12 cellular contexts compared by ENCODE assay signal in the genomic region with DNA sequence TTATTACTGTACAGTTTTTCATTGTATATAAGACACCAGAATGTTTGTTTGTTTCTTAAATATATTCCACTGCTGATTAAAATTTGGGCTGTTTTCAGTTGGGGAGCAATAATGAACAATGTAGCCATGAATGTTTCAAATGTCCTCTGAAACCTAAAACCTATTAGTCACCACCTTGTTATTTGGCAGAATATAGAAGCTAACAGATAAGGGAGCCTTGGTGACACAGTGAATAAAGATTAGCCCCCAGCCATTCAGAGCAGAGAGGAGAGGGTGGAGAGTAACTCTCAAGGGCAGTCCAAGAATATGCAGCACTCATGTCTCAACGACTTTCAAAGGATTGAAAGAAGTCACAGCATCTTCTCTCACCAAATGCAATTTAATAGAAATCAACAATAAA. TPM values are rescaled to one million over a fixed set of nuclear protein-coding genes. Genes with fewer than 3 reads are reported as not detected.
DNase-seq lines count a peak whose midpoint lies in the region; ATAC-seq and TF ChIP-seq lines count a peak whose summit lies in the region.
"Had no signal": no experiment of that assay in that cellular context is flagged by ENCODE, and none has a peak within 500 bp of the region (broad histone marks: within the 10 kb centered on the region; RNA-seq: fewer than 3 reads in every experiment).

No MANE protein-coding gene starts in this region.

- no peaks in the 10 kb centered on the region for H3K36me3 Mint-ChIP-seq in osteocyte (ENCODE audit: unreplicated experiment)

- peak overlapping the region; percentile 25 for H3K27ac Mint-ChIP-seq in osteocyte (ENCODE audit: unreplicated experiment)
- H3K27ac Mint-ChIP-seq: stimulated activated naive B cell treated with anti-CD40 and anti-IgM and Interleukin-4, amounts not matched to agents 10 μg/mL and 1 μg/mL and 100 μg/mL, for 72 hours had no signal

- no peaks in the 10 kb centered on the region for H3K4me1 ChIP-seq in thyroid gland

- no peaks in the 10 kb centered on the region for H3K27me3 ChIP-seq in thyroid gland

- no peaks in the 10 kb centered on the region for H3K36me3 ChIP-seq in thyroid gland

- no peaks in the 10 kb centered on the region for H3K9me3 Mint-ChIP-seq in osteocyte (ENCODE audit: unreplicated experiment)
- H3K9me3 Mint-ChIP-seq: stimulated activated naive B cell treated with anti-CD40 and anti-IgM and Interleukin-4, amounts not matched to agents 10 μg/mL and 1 μg/mL and 100 μg/mL, for 72 hours had no signal

- H3K9me3 ChIP-seq in thyroid gland = no peaks in the 10 kb centered on the region

- H3K27ac ChIP-seq in thyroid gland = no peak overlapping the region

- H3K4me3 ChIP-seq in epithelial cell of esophagus (ENCODE audit: low read length) = no peak overlapping the region
- no peak overlapping the region for H3K4me3 ChIP-seq in thyroid gland (replicated peaks in 1 of 3)

- intact Hi-C loops in thyroid gland (cut with DNase I) = no loop called here

- H3K4me3 Mint-ChIP-seq in osteocyte (ENCODE audit: unreplicated experiment) = no peak overlapping the region
- H3K4me3 Mint-ChIP-seq: stimulated activated naive B cell treated with anti-CD40 and anti-IgM and Interleukin-4, amounts not matched to agents 10 μg/mL and 1 μg/mL and 100 μg/mL, for 72 hours had no signal

- no peaks in the 10 kb centered on the region for H3K27me3 Mint-ChIP-seq in osteocyte (ENCODE audit: unreplicated experiment)

- peaks cover 21% of the 10 kb centered on the region for H3K4me1 Mint-ChIP-seq in osteocyte (ENCODE audit: unreplicated experiment)

- DNase-seq in DMS79 (lab: John Stamatoyannopoulos, UW) (peak; percentile 32), OCI-M2 (lab: John Stamatoyannopoulos, UW; ENCODE audit: unreplicated experiment) (peak; percentile 51), epithelial cell of esophagus (ENCODE audit: low read depth) (peak; percentile 46), osteocyte (ENCODE audit: extremely low spot score, unreplicated experiment) (no peak), hypothalamus (lab: John Stamatoyannopoulos, UW) (no peak), thyroid gland (no peak)
- DNase-seq: aorta; NCI-H510A treated with DMSO at 0.1 percent for 48 hours; retina; stimulated activated naive B cell treated with anti-CD40 and anti-IgM and Interleukin-4, amounts not matched to agents 10 μg/mL and 1 μg/mL and 100 μg/mL, for 72 hours had no signal

- 16 to 44% methylated on average over 1 of the region's 1 CpG for WGBS in thyroid gland, 2 donors

- TF ChIP-seq POLR2A in thyroid gland (IDR thresholded peaks at IDR 0.05) = no peak

- TF ChIP-seq CTCF in epithelial cell of esophagus (IDR thresholded peaks at IDR 0.05; ENCODE audit: insufficient read depth, low read depth, low read length, missing control alignments) = no peak
- TF ChIP-seq CTCF in osteocyte (IDR thresholded peaks at IDR 0.05) = no peak
- TF ChIP-seq CTCF in thyroid gland (IDR thresholded peaks at IDR 0.05) = no peak

- ATAC-seq in GM19452 (IDR thresholded peaks at IDR 0.05; ENCODE audit: unreplicated experiment) (no peak), GM21576 (IDR thresholded peaks at IDR 0.05; ENCODE audit: unreplicated experiment) (no peak)

RNA-seq across cellular contexts. Expression of a gene that starts 43.1 kb away (rescaled TPM):
- 38.5 and 38.7 TPM in 2 replicates for total RNA-seq in osteocyte
- 10 to 100 TPM; 45.8 to 71.8 (median 58.2) TPM for total RNA-seq in thyroid gland

Comparison
In these comparisons a context has a peak if more than half of its experiments do, and no peak if none do; other contexts are left out.
1. DNase-seq: peak in DMS79 (single experiment), OCI-M2 (single experiment) and epithelial cell of esophagus (single experiment); none in osteocyte (single experiment), hypothalamus (0 of 51) and thyroid gland (0 of 2).